In genomic region chr7:49660170-49660783, GRCh38 we compare ENCODE assay signal across 23 cellular contexts.
"Had no signal": no experiment of that assay in that cellular context is flagged by ENCODE, and none has a peak within 500 bp of the region (broad histone marks: within the 10 kb centered on the region; RNA-seq: fewer than 3 reads in every experiment).

No MANE protein-coding gene starts in this region.

- H3K9me3 ChIP-seq: left ventricle myocardium inferior, ovary, right atrium auricular region, right lobe of liver, transverse colon, upper lobe of left lung, vagina had no signal

- H3K36me3 ChIP-seq: left ventricle myocardium inferior, ovary, right atrium auricular region, right lobe of liver, transverse colon, upper lobe of left lung, vagina had no signal

- H3K4me1 ChIP-seq: left ventricle myocardium inferior, right atrium auricular region, right lobe of liver, upper lobe of left lung, vagina had no signal

- FAIRE-seq: islet of Langerhans, kidney had no signal

- H3K4me3 ChIP-seq: left ventricle myocardium inferior, lung, ovary, right atrium auricular region, right lobe of liver, smooth muscle cell, transverse colon, upper lobe of left lung, vagina had no signal

- ATAC-seq: naive thymus-derived CD4-positive, alpha-beta T cell; right lobe of liver; stimulated activated memory B cell treated with anti-CD40 and anti-IgM and Interleukin-4, amounts not matched to agents 10 μg/mL and 1 μg/mL and 100 μg/mL, for 72 hours had no signal

- DNase-seq: hypothalamus; immature natural killer cell; kidney; left ventricle myocardium inferior; mesendoderm; naive thymus-derived CD4-positive, alpha-beta T cell; ovary; right lobe of liver; stimulated activated CD4-positive, alpha-beta T cell treated with anti-CD3 and anti-CD28 coated beads, Interleukin-1b, Interleukin-23, amount 100 ng/mL, for 48 hours; stimulated activated CD4-positive, alpha-beta T cell treated with anti-CD3 and anti-CD28 coated beads, Interleukin-2, amount 100 ng/mL, for 48 hours; stimulated activated CD4-positive, alpha-beta T cell treated with anti-CD3 and anti-CD28 coated beads, Interleukin-4, amount 100 ng/mL, for 4 hours; stimulated activated CD8-positive, alpha-beta memory T cell treated with anti-CD3 and anti-CD28 coated beads, Interleukin-4, amount 100 ng/mL, for 48 hours; stimulated activated naive CD4-positive, alpha-beta T cell treated with Interleukin-2 at 50 U/mL for 16 hours; stimulated activated naive CD8-positive, alpha-beta T cell treated with anti-CD3 and anti-CD28 coated beads, Interleukin-15, amount 100 ng/mL, for 72 hours; substantia nigra; transverse colon had no signal
